In genomic region chr17:47889734-47890529, GRCh38 we compare ENCODE assay signal across 9 cellular contexts. TPM values are rescaled to one million over a fixed set of nuclear protein-coding genes. Genes with fewer than 3 reads are reported as not detected.
DNase-seq lines count a peak whose midpoint lies in the region; ATAC-seq and TF ChIP-seq lines count a peak whose summit lies in the region.
"Had no signal": no experiment of that assay in that cellular context is flagged by ENCODE, and none has a peak within 500 bp of the region (broad histone marks: within the 10 kb centered on the region; RNA-seq: fewer than 3 reads in every experiment).

No MANE protein-coding gene starts in this region.

- H3K27me3 ChIP-seq in MM.1S (replicated peaks; ENCODE audit: insufficient read depth, low read length) = no peaks in the 10 kb centered on the region

- CTCF ChIA-PET in RWPE1 (lab: Yijun Ruan, JAX) = interaction anchor here (0.5 to 6.7 kb wide), 21 partner anchors 10 to 314 kb away, joined by 3 to 102 read pairs (median 5); partner anchors contain the start of genes LRRC46, MRPL10, SCRN2 and SP6

- no peaks in the 10 kb centered on the region for H3K36me3 ChIP-seq in MM.1S (replicated peaks; ENCODE audit: insufficient read depth, low read length)

- no peak overlapping the region for H3K27ac ChIP-seq in MM.1S (ENCODE audit: low read length)
- H3K27ac ChIP-seq in RWPE1 = no peak overlapping the region
- H3K27ac ChIP-seq in substantia nigra (ENCODE audit: low read depth, low read length, poor library complexity, severe bottlenecking) = no peak overlapping the region

- POLR2A ChIA-PET in RWPE1 (lab: Yijun Ruan, JAX; ENCODE audit: low non-redundant PET) = interaction anchor here (0.7 kb wide), 1 partner anchor 47 kb away, joined by 4 read pairs; no protein-coding TSS in a partner anchor

- TF ChIP-seq CTCF in GM10266 (IDR thresholded peaks at IDR 0.05; ENCODE audit: control insufficient read depth, insufficient read depth, low read depth, missing control alignments) (peak; percentile 94), MM.1S (IDR thresholded peaks at IDR 0.05; ENCODE audit: low read length) (peak; percentile 95), RWPE1 (conservative IDR thresholded peaks at IDR 0.05; ENCODE audit: low read depth) (peak; percentile 96), fibroblast of the aortic adventitia (IDR thresholded peaks at IDR 0.05; ENCODE audit: insufficient read depth, low read length) (peak; percentile 94)

- H2AFZ ChIP-seq in MM.1S (ENCODE audit: low read length) = no peak overlapping the region

- no peaks in the 10 kb centered on the region for H3K9me2 ChIP-seq in MM.1S (replicated peaks; ENCODE audit: insufficient read depth, low read length)

- H3K4me2 ChIP-seq in MM.1S (ENCODE audit: low read depth, low read length) = no peak overlapping the region

- DNase-seq in GM10266 (ENCODE audit: extremely low spot score) (peak; percentile 71), MM.1S (peak; percentile 84), RWPE1 (ENCODE audit: low spot score) (peak; percentile 64), fibroblast of the aortic adventitia (ENCODE audit: low read depth) (peak; percentile 84), non-pigmented ciliary epithelial cell (ENCODE audit: low read depth) (peak; percentile 32), substantia nigra (lab: John Stamatoyannopoulos, UW) (peak in 48 of 49 donors; percentile 8 to 90 (median 71))
- peak; percentile 85 to 95 for DNase-seq in activated T-helper 1 cell treated with anti-CD3 and anti-CD28 coated beads, Interleukin-2, amount 50 U/mL, for 16 hours (ENCODE audit: low read depth in 1 of 2, low spot score in 1 of 2)

- ATAC-seq in GM21360 (IDR thresholded peaks at IDR 0.05; ENCODE audit: unreplicated experiment) = no peak

- peaks cover 25% of the 10 kb centered on the region for H3K4me1 ChIP-seq in MM.1S (ENCODE audit: low read length)

- H3K9ac ChIP-seq in MM.1S (ENCODE audit: low read length) = no peak overlapping the region

- no peaks in the 10 kb centered on the region for H3K9me3 ChIP-seq in MM.1S (replicated peaks; ENCODE audit: insufficient read depth, low read length)

- H3K4me3 ChIP-seq in MM.1S (ENCODE audit: low read length) (no peak overlapping the region), fibroblast of the aortic adventitia (ENCODE audit: low read depth, low read length) (no peak overlapping the region)

- H4K20me1 ChIP-seq in MM.1S (ENCODE audit: insufficient read depth, low read length) = no peaks in the 10 kb centered on the region

- H3K79me2 ChIP-seq in MM.1S (ENCODE audit: low read length) = peaks cover 2% of the 10 kb centered on the region; the same call in 1 of the 2 replicates

- peaks cover 10% of the 10 kb centered on the region; the same call in 1 of the 2 replicates for H3F3A ChIP-seq in MM.1S (ENCODE audit: insufficient read depth, low read length)

RNA-seq across cellular contexts. Expression of gene SP2, which starts 6.1 kb away (rescaled TPM):
- total RNA-seq in fibroblast of the aortic adventitia (ENCODE audit: low replicate concordance) = 0.08 and 3.7 TPM in 2 replicates

RNA-seq across cellular contexts. Expression of gene SP6, which starts 39.0 kb away (rescaled TPM):
- 0.09 TPM in 1 of 2 replicates, not detected in the other for total RNA-seq in fibroblast of the aortic adventitia (ENCODE audit: low replicate concordance)

RNA-seq across cellular contexts. Expression of gene SCRN2, which starts 48.9 kb away (rescaled TPM):
- total RNA-seq in fibroblast of the aortic adventitia (ENCODE audit: low replicate concordance) = 14.7 and 20.7 TPM in 2 replicates

RNA-seq across cellular contexts. Expression of gene PNPO, which starts 51.4 kb away (rescaled TPM):
- 44.9 and 198 TPM in 2 replicates for total RNA-seq in fibroblast of the aortic adventitia (ENCODE audit: low replicate concordance)

RNA-seq across cellular contexts. Expression of gene LRRC46, which starts 58.5 kb away (rescaled TPM):
- total RNA-seq in fibroblast of the aortic adventitia (ENCODE audit: low replicate concordance) = 0.16 TPM in 1 of 2 replicates, not detected in the other
- total RNA-seq: glomerular endothelial cell had no signal

Comparison
In these comparisons a context has a peak if more than half of its experiments do, and no peak if none do; other contexts are left out.
1. DNase-seq: peak in every context shown above with its lines; median percentile 90 in activated T-helper 1 cell treated with anti-CD3 and anti-CD28 coated beads, Interleukin-2, amount 50 U/mL, for 16 hours; 84 in MM.1S; 84 in fibroblast of the aortic adventitia; 71 in GM10266; 71 in substantia nigra; 64 in RWPE1; 32 in non-pigmented ciliary epithelial cell.